17 cellular contexts compared by ENCODE assay signal in the genomic region with DNA sequence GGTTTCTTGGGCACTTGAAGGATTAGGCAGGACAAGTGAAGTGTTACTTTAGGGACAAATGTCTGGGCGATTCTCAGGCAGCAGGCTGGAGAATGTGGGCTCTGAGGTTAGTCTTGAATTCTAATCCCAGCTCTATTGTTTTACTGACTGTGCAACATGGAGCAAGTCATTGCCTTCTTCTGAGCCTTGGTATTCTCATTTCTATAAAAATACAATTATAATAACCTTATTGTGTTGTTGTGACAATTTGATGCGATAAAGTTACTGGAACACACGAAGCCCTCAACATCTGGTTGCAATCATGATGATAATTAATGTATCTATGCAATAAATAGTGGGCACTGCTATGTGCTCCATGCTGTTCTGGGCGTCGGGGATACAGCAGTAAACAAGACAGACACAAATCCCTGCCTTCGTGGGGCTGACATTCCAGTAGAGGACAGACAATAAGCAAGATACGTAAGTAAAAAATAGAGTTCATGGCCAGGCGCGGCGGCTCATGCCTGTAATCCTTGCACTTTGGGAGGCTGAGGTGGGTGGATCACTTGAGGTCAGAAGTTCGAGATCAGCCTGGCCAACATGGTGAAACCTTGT.
DNase-seq lines count a peak whose midpoint lies in the region; ATAC-seq and TF ChIP-seq lines count a peak whose summit lies in the region.
"Had no signal": no experiment of that assay in that cellular context is flagged by ENCODE, and none has a peak within 500 bp of the region (broad histone marks: within the 10 kb centered on the region; RNA-seq: fewer than 3 reads in every experiment).

No MANE protein-coding gene starts in this region.

- peak overlapping the region; percentile 77 for H3K9ac ChIP-seq in BLaER1
- peak overlapping the region; percentile 36; the same call in 1 of the 2 replicates for H3K9ac ChIP-seq in IMR-90 (ENCODE audit: low read depth, low read length)

- BruUV-seq in IMR-90 (replicated peaks; lab: Mats Ljungman, UMichigan), result no TSS peak

- peak overlapping the region; percentile 59 to 90 for H4K8ac ChIP-seq in IMR-90 (ENCODE audit: low read depth in 2 of 2, low read length in 2 of 2)

- peak overlapping the region; percentile 88 for H4K91ac ChIP-seq in IMR-90 (ENCODE audit: insufficient read depth, low read depth, low read length)

- POLR2A ChIA-PET in IMR-90 (lab: Charles Lee; ENCODE audit: unreplicated experiment), result no interaction called here

- H4K20me1 ChIP-seq in BLaER1 (no peaks in the 10 kb centered on the region), IMR-90 (ENCODE audit: insufficient read depth, low read length) (no peaks in the 10 kb centered on the region)

- H3K36me3 Mint-ChIP-seq in nephron (ENCODE audit: low read depth), result peaks cover 1% of the 10 kb centered on the region

- peak overlapping the region; percentile 93 for H2BK120ac ChIP-seq in IMR-90 (ENCODE audit: low read depth, low read length)

- H3K4me3 ChIP-seq in BLaER1 (no peak overlapping the region), IMR-90 (ENCODE audit: insufficient read depth, low read depth, low read length) (no peak overlapping the region), ectodermal cell (ENCODE audit: insufficient read depth, low read depth, low read length) (no peak overlapping the region)
- H3K4me3 ChIP-seq: dorsolateral prefrontal cortex, prostate gland had no signal

- DNase-seq in IMR-90 (no peak), NCI-H2081 treated with DMSO at 0.1 percent for 48 hours (lab: John Stamatoyannopoulos, UW) (no peak), NCI-H1436 (lab: John Stamatoyannopoulos, UW) (no peak), Kasumi-1 (lab: John Stamatoyannopoulos, UW) (no peak)
- DNase-seq: activated CD4-positive, alpha-beta T cell treated with anti-CD3 and anti-CD28 coated beads, Interleukin-2, amount 50 U/mL, for 48 hours; dorsolateral prefrontal cortex; foreskin melanocyte; midbrain; NCI-H1105 had no signal

- peak overlapping the region; percentile 83 for H3K4ac ChIP-seq in IMR-90 (ENCODE audit: low read depth, low read length)

- H3K27me3 ChIP-seq in BLaER1 (no peaks in the 10 kb centered on the region), IMR-90 (ENCODE audit: control insufficient read depth, insufficient read depth, low read length) (no peaks in the 10 kb centered on the region), ectodermal cell (ENCODE audit: control insufficient read depth, insufficient read depth, low read length, poor library complexity, severe bottlenecking) (no peaks in the 10 kb centered on the region)
- H3K27me3 ChIP-seq: dorsolateral prefrontal cortex had no signal

- H3K9me3 ChIP-seq in BLaER1 (peaks cover 13% of the 10 kb centered on the region), IMR-90 (ENCODE audit: control insufficient read depth, insufficient read depth, low read length) (no peaks in the 10 kb centered on the region), ectodermal cell (ENCODE audit: control insufficient read depth, low read length) (no peaks in the 10 kb centered on the region)
- H3K9me3 ChIP-seq: prostate gland had no signal

- H3K4me1 Mint-ChIP-seq in nephron, result peaks cover 44% of the 10 kb centered on the region

- peak overlapping the region; percentile 87 for H3K18ac ChIP-seq in IMR-90 (ENCODE audit: low read depth, low read length)

- H3K4me2 ChIP-seq in BLaER1 (peak overlapping the region; percentile 86), IMR-90 (ENCODE audit: low read depth, low read length) (peak overlapping the region; percentile 47; the same call in 1 of the 2 replicates)

- peak overlapping the region; percentile 67 to 78 (median 73) for H3K27ac Mint-ChIP-seq in nephron
- H3K27ac Mint-ChIP-seq: activated T-helper 17 cell treated with anti-CD3 and anti-CD28 coated beads, Interleukin-2, amount 50 U/mL, for 72 hours; B cell; T-helper 2 cell treated with Interferon-gamma antibody and Interleukin-4, amounts not matched to agents 5 μg/mL and 100 μg/mL, for 36 hours had no signal

- peak overlapping the region; percentile 56 for H2AK5ac ChIP-seq in IMR-90 (ENCODE audit: low read depth, low read length)

- intact Hi-C loops in IMR-90 (cut with micrococcal nuclease), result no loop called here

- peak overlapping the region; percentile 93 for H2BK5ac ChIP-seq in IMR-90 (ENCODE audit: low read depth, low read length, poor library complexity, severe bottlenecking)

- H3K14ac ChIP-seq in IMR-90 (replicated peaks; ENCODE audit: low read depth, low read length), result peak overlapping the region; percentile 66

- TF ChIP-seq RAD21 in IMR-90 (IDR thresholded peaks at IDR 0.05; ENCODE audit: low read length), result no peak

- CTCF ChIA-PET in IMR-90 (lab: Yijun Ruan, JAX), result interaction anchor here (0.7 to 0.9 kb wide), 2 partner anchors 8 to 9 kb away, joined by 3 to 4 read pairs; no protein-coding TSS in a partner anchor

- peak overlapping the region in 1 of 3 experiments; percentile 23 for H3K4me3 Mint-ChIP-seq in nephron
- H3K4me3 Mint-ChIP-seq: activated T-helper 17 cell treated with anti-CD3 and anti-CD28 coated beads, Interleukin-2, amount 50 U/mL, for 72 hours; B cell; T-helper 2 cell treated with Interferon-gamma antibody and Interleukin-4, amounts not matched to agents 5 μg/mL and 100 μg/mL, for 36 hours had no signal

- in situ Hi-C loops in IMR-90 (cut with MboI; ENCODE audit: low sequenced_read_pairs), result no loop called here

- H2AK9ac ChIP-seq in IMR-90 (replicated peaks; ENCODE audit: low read depth, low read length, poor library complexity), result no peak overlapping the region

- TF ChIP-seq CTCF in IMR-90 (conservative IDR thresholded peaks at IDR 0.05; ENCODE audit: low read depth, low read length) (no peak), nephron (IDR thresholded peaks at IDR 0.05; ENCODE audit: unreplicated experiment in 3 of 3) (no peak)

- H3K56ac ChIP-seq in IMR-90 (ENCODE audit: extremely low read depth, insufficient read depth, low read length), result peak overlapping the region; percentile 91

- peak overlapping the region; percentile 54 for H2AFZ ChIP-seq in IMR-90 (replicated peaks; ENCODE audit: low read length, poor library complexity)

- WGBS in IMR-90 (ENCODE audit: extremely low coverage in 2 of 2, insufficient read length in 1 of 2), 2 experiments, result no CpG with 5 or more reads among the region's 11 CpGs
- WGBS in ectodermal cell, 2 experiments, result 81 to 89% methylated on average over 10 to 11 of the region's 11 CpGs

- H3K27ac ChIP-seq in BLaER1, result peak overlapping the region; percentile 88
- H3K27ac ChIP-seq in IMR-90 (ENCODE audit: insufficient read depth, low read length), result peak overlapping the region; percentile 74
- peak overlapping the region; percentile 72 for H3K27ac ChIP-seq in ectodermal cell (ENCODE audit: insufficient read depth, low read depth, low read length, poor library complexity, severe bottlenecking)
- H3K27ac ChIP-seq: dorsolateral prefrontal cortex had no signal

- H2BK15ac ChIP-seq in IMR-90 (ENCODE audit: low read depth, low read length), result peak overlapping the region; percentile 78

- no peak for TF ChIP-seq POLR2A in IMR-90 (IDR thresholded peaks at IDR 0.05; ENCODE audit: low read depth, low read length)

- ATAC-seq in IMR-90 (ENCODE audit: low read depth), result peak; percentile 33
- no peak for ATAC-seq in GM21367 (IDR thresholded peaks at IDR 0.05; ENCODE audit: unreplicated experiment)
- ATAC-seq: activated T-helper 17 cell treated with anti-CD3 and anti-CD28 coated beads, Interleukin-2, amount 50 U/mL, for 72 hours had no signal

- dilution Hi-C loops in IMR-90 (cut with HindIII; ENCODE audit: low sequenced_read_pairs, unreplicated experiment), result no loop called here

- peak overlapping the region; percentile 79 for H4K5ac ChIP-seq in IMR-90 (ENCODE audit: low read depth, low read length)

- peaks cover 11% of the 10 kb centered on the region for H3K9me1 ChIP-seq in IMR-90 (ENCODE audit: insufficient read depth, low read length)

- no peaks in the 10 kb centered on the region for H3K27me3 Mint-ChIP-seq in nephron (ENCODE audit: low read depth)
- H3K27me3 Mint-ChIP-seq: activated T-helper 17 cell treated with anti-CD3 and anti-CD28 coated beads, Interleukin-2, amount 50 U/mL, for 72 hours had no signal

- H3K4me1 ChIP-seq in BLaER1 (peaks cover 89% of the 10 kb centered on the region), IMR-90 (ENCODE audit: control insufficient read depth, insufficient read depth, low read length) (peaks cover 12% of the 10 kb centered on the region; the same call in 1 of the 2 replicates), ectodermal cell (ENCODE audit: control insufficient read depth, insufficient read depth, low read length) (peaks cover 43% of the 10 kb centered on the region)

- H3K79me1 ChIP-seq in IMR-90 (ENCODE audit: low read depth in 1 of 2, low read length in 2 of 2), result peaks cover 0 to 6% of the 10 kb centered on the region in 2 experiments; a peak in 1 of 4 replicates

- no peaks in the 10 kb centered on the region for H3K9me3 Mint-ChIP-seq in nephron
- H3K9me3 Mint-ChIP-seq: activated T-helper 17 cell treated with anti-CD3 and anti-CD28 coated beads, Interleukin-2, amount 50 U/mL, for 72 hours; T-helper 2 cell treated with Interferon-gamma antibody and Interleukin-4, amounts not matched to agents 5 μg/mL and 100 μg/mL, for 36 hours had no signal

- H3K36me3 ChIP-seq in BLaER1 (no peaks in the 10 kb centered on the region), IMR-90 (ENCODE audit: control insufficient read depth, insufficient read depth, low read length) (no peaks in the 10 kb centered on the region), ectodermal cell (ENCODE audit: control insufficient read depth, insufficient read depth, low read length) (no peaks in the 10 kb centered on the region)
- H3K36me3 ChIP-seq: prostate gland had no signal

- peak overlapping the region; percentile 86 for H2BK20ac ChIP-seq in IMR-90 (ENCODE audit: low read depth, low read length)

- peak overlapping the region; percentile 69 for H3K23ac ChIP-seq in IMR-90 (ENCODE audit: low read depth, low read length)

TF ChIP-seq in IMR-90, 13 proteins besides CTCF, POLR2A, EP300 and RAD21 (continues in another document):
- TF ChIP-seq RFX5 (IDR thresholded peaks at IDR 0.05; ENCODE audit: low read depth, low read length) (no peak), MXI1 (IDR thresholded peaks at IDR 0.05; ENCODE audit: borderline replicate concordance, low read depth, low read length) (no peak), NFE2L2 (IDR thresholded peaks at IDR 0.05; ENCODE audit: low read depth, low read length) (no peak), MAZ (IDR thresholded peaks at IDR 0.05; ENCODE audit: borderline replicate concordance, low read depth, low read length) (no peak), CEBPB (IDR thresholded peaks at IDR 0.05; ENCODE audit: low read depth, low read length) (no peak)
- TF ChIP-seq, protein P1, sequence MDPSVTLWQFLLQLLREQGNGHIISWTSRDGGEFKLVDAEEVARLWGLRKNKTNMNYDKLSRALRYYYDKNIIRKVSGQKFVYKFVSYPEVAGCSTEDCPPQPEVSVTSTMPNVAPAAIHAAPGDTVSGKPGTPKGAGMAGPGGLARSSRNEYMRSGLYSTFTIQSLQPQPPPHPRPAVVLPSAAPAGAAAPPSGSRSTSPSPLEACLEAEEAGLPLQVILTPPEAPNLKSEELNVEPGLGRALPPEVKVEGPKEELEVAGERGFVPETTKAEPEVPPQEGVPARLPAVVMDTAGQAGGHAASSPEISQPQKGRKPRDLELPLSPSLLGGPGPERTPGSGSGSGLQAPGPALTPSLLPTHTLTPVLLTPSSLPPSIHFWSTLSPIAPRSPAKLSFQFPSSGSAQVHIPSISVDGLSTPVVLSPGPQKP (IDR thresholded peaks at IDR 0.05; ENCODE audit: borderline replicate concordance, low read depth, low read length), result no peak
